In the genomic region with DNA sequence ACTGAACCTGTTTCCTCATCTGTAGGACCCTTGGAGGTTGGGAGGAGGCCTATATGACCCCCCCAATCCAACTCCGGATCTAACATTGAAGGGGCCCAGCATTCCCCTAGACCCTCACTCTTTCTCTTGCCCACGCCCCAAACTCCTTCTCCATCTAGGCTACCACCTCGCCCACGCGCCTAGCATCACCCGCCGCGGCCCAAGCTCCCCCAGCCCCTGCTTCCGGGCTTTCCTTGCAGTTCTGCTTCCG, we compare ENCODE assay signal across 8 cellular contexts. TPM values are rescaled to one million over a fixed set of nuclear protein-coding genes. Genes with fewer than 3 reads are reported as not detected.
A peak's percentile ranks its signal among the peaks of the same experiment; 100 is the strongest.
DNase-seq lines count a peak whose midpoint lies in the region; ATAC-seq and TF ChIP-seq lines count a peak whose summit lies in the region.

No MANE protein-coding gene starts in this region.

- H3K9me3 Mint-ChIP-seq in IgD-negative memory B cell, result no peaks in the 10 kb centered on the region
- no peaks in the 10 kb centered on the region for H3K9me3 Mint-ChIP-seq in activated naive CD4-positive, alpha-beta T cell treated with anti-CD3 and anti-CD28 coated beads, Interleukin-2, amount 50 U/mL, for 72 hours

- peak overlapping the region; percentile 90 to 97 (median 91) for H3K4me3 Mint-ChIP-seq in IgD-negative memory B cell

- peak overlapping the region; percentile 33 to 96 (median 94) for H3K27ac Mint-ChIP-seq in IgD-negative memory B cell
- H3K27ac Mint-ChIP-seq in activated naive CD4-positive, alpha-beta T cell treated with anti-CD3 and anti-CD28 coated beads, Interleukin-2, amount 50 U/mL, for 72 hours, result peak overlapping the region; percentile 89 to 97

- peaks cover 2% of the 10 kb centered on the region for H3K36me3 Mint-ChIP-seq in IgD-negative memory B cell
- peaks cover 9 to 23% of the 10 kb centered on the region in 2 donors for H3K36me3 Mint-ChIP-seq in activated naive CD4-positive, alpha-beta T cell treated with anti-CD3 and anti-CD28 coated beads, Interleukin-2, amount 50 U/mL, for 72 hours

- H3K4me1 Mint-ChIP-seq in IgD-negative memory B cell, result peaks cover 12 to 19% (median 17%) of the 10 kb centered on the region in 3 donors

- peak overlapping the region; percentile 95 for H3K4me3 ChIP-seq in GM12875 (ENCODE audit: low read depth, low read length)

- no peaks in the 10 kb centered on the region for H3K27me3 Mint-ChIP-seq in IgD-negative memory B cell

- ATAC-seq in activated naive CD4-positive, alpha-beta T cell treated with anti-CD3 and anti-CD28 coated beads, Interleukin-2, amount 50 U/mL, for 72 hours, result peak; percentile 30 to 60
- no peak for ATAC-seq in GM19328 (IDR thresholded peaks at IDR 0.05; ENCODE audit: unreplicated experiment)

- DNase-seq in activated naive CD4-positive, alpha-beta T cell treated with anti-CD3 and anti-CD28 coated beads, Interleukin-2, amount 50 U/mL, for 72 hours (ENCODE audit: low spot score in 2 of 2), result peak in 1 of 2 donors; percentile 69
- DNase-seq in iris pigment epithelial cell (ENCODE audit: low read depth) (peak; percentile 41), NCI-H2029 (lab: John Stamatoyannopoulos, UW) (no peak), ecto neural progenitor cell (ENCODE audit: low spot score) (no peak)
- peak; percentile 60 for DNase-seq in stimulated activated CD4-positive, alpha-beta T cell treated with anti-CD3 and anti-CD28 coated beads, Interleukin-4, amount 100 ng/mL, for 1 hour

- TF ChIP-seq CTCF in GM12875 (IDR thresholded peaks at IDR 0.05; ENCODE audit: borderline replicate concordance, insufficient read depth, low read depth, low read length), result no peak

RNA-seq across cellular contexts. Expression of a gene that starts 0.5 kb away (rescaled TPM):
- 30.7 TPM for polyA plus RNA-seq in IgD-negative memory B cell
- total RNA-seq in activated naive CD4-positive, alpha-beta T cell treated with anti-CD3 and anti-CD28 coated beads, Interleukin-2, amount 50 U/mL, for 72 hours, result 10 to 100 TPM; 50.1 to 71.1 TPM

RNA-seq across cellular contexts. Expression of a gene that starts 54.7 kb away (rescaled TPM):
- polyA plus RNA-seq in IgD-negative memory B cell, result 224 TPM
- total RNA-seq in activated naive CD4-positive, alpha-beta T cell treated with anti-CD3 and anti-CD28 coated beads, Interleukin-2, amount 50 U/mL, for 72 hours, result 10 to 100 TPM; 46.0 to 48.5 TPM

Comparison
In these comparisons a context has a peak if more than half of its experiments do, and no peak if none do; other contexts are left out.
1. DNase-seq: peak in iris pigment epithelial cell (single experiment) and stimulated activated CD4-positive, alpha-beta T cell treated with anti-CD3 and anti-CD28 coated beads, Interleukin-4, amount 100 ng/mL, for 1 hour (single experiment); none in NCI-H2029 (single experiment) and ecto neural progenitor cell (single experiment).